In genomic region chr12:55443776-55444175, GRCh38 we compare ENCODE assay signal across 11 cellular contexts. TPM values are rescaled to one million over a fixed set of nuclear protein-coding genes. Genes with fewer than 3 reads are reported as not detected.
"Had no signal": no experiment of that assay in that cellular context is flagged by ENCODE, and none has a peak within 500 bp of the region (broad histone marks: within the 10 kb centered on the region; RNA-seq: fewer than 3 reads in every experiment).

Gene OR6C2 (plus strand): TSS chr12:55444076. CDS start chr12:55452214, 8,138 bp downstream.

- H3K4me2 ChIP-seq: KMS-11 had no signal

- H2AFZ ChIP-seq: GM23248 had no signal

- ATAC-seq: K562 had no signal

- H3K4me1 Mint-ChIP-seq: H9 had no signal

- H3K9ac ChIP-seq: GM23248, KMS-11 had no signal

- H3K4me3 ChIP-seq: GM23248, K562 had no signal

- DNase-seq: GM23248, H9, HCEC 1CT, IMR-90, Karpas-422 had no signal

- H3K4me3 Mint-ChIP-seq: H9 had no signal

- H3K27ac Mint-ChIP-seq: H9 had no signal

- H3K27ac ChIP-seq: GM23248, HL-60, KMS-11 had no signal

- FAIRE-seq: H1, H54, K562 had no signal

RNA-seq across cellular contexts. Expression of gene OR6C2, which starts in this region (rescaled TPM):
- total RNA-seq: GM23248, H1, H9, HT1080, IMR-90, K562 had no signal
- polyA plus RNA-seq: GM23248, H1, IMR-90, K562 had no signal
